10 cellular contexts compared by ENCODE assay signal in genomic region chr12:124592481-124593160, GRCh38. TPM values are rescaled to one million over a fixed set of nuclear protein-coding genes. Genes with fewer than 3 reads are reported as not detected.
DNase-seq lines count a peak whose midpoint lies in the region; ATAC-seq, FAIRE-seq and TF ChIP-seq lines count a peak whose summit lies in the region.
"Had no signal": no experiment of that assay in that cellular context is flagged by ENCODE, and none has a peak within 500 bp of the region (broad histone marks: within the 10 kb centered on the region; RNA-seq: fewer than 3 reads in every experiment).

No MANE protein-coding gene starts in this region.

- H3K4me3 ChIP-seq in mucosa of descending colon: no peak overlapping the region

- no peaks in the 10 kb centered on the region for H3K36me3 ChIP-seq in mucosa of descending colon (ENCODE audit: low read depth)

- peak; percentile 9 for FAIRE-seq in GM12891 (lab: Jason Lieb, UNC)

- no peaks in the 10 kb centered on the region for H3K9me3 ChIP-seq in mucosa of descending colon

- intact Hi-C loops in mucosa of descending colon (cut with DNase I, micrococcal nuclease): no loop called here

- TF ChIP-seq POLR2A in GM12891 (IDR thresholded peaks at IDR 0.05; ENCODE audit: low read depth, low read length): no peak

- ATAC-seq in HG02759 (IDR thresholded peaks at IDR 0.05; ENCODE audit: unreplicated experiment): peak; percentile 49
- peak; percentile 83 for ATAC-seq in mucosa of descending colon
- ATAC-seq in GM21619 (IDR thresholded peaks at IDR 0.05; ENCODE audit: unreplicated experiment): no peak
- no peak for ATAC-seq in GM18519 (IDR thresholded peaks at IDR 0.05; ENCODE audit: low FRiP score, unreplicated experiment)
- ATAC-seq: T-helper 17 cell had no signal

- H3K4me1 ChIP-seq in mucosa of descending colon (ENCODE audit: low read depth): peaks cover 13% of the 10 kb centered on the region

- no peak for TF ChIP-seq CTCF in mucosa of descending colon (IDR thresholded peaks at IDR 0.05)

- DNase-seq in GM12891 (ENCODE audit: insufficient read length, low spot score): no peak
- DNase-seq in UCSD-AML1 (lab: John Stamatoyannopoulos, UW; ENCODE audit: unreplicated experiment): peak; percentile 55
- DNase-seq in mucosa of descending colon: peak in 1 of 3 donors; percentile 56
- no peak for DNase-seq in activated CD4-positive, alpha-beta T cell treated with anti-CD3 and anti-CD28 coated beads, Interleukin-2, amount 50 U/mL, for 48 hours
- DNase-seq in kidney glomerular epithelial cell (lab: John Stamatoyannopoulos, UW): no peak
- DNase-seq: erythroblast, T-helper 17 cell had no signal

TF ChIP-seq in GM12891, 5 proteins besides CTCF, POLR2A, EP300 and RAD21:
- TF ChIP-seq PAX5 (IDR thresholded peaks at IDR 0.05; ENCODE audit: insufficient read depth, low read length, severe bottlenecking) (no peak), SPI1 (IDR thresholded peaks at IDR 0.05; ENCODE audit: low read depth, low read length) (0 out of 2 replicates have a peak, but pooled peaks have one; percentile 12)

RNA-seq across cellular contexts. Expression of gene NCOR2, which starts 25.2 kb away (rescaled TPM):
- polyA plus RNA-seq in GM12891 (2012; ENCODE audit: low read depth, missing spikeins): 66.2 TPM
- 100 to 1,000 TPM; 159 to 269 (median 161) TPM for total RNA-seq in mucosa of descending colon

Comparison
In these comparisons a context has a peak if more than half of its experiments do, and no peak if none do; other contexts are left out.
1. ATAC-seq: peak in HG02759 (single experiment) and mucosa of descending colon (single experiment); none in GM21619 (single experiment) and GM18519 (single experiment).